ENCODE assay signal across 17 cellular contexts in the genomic region with DNA sequence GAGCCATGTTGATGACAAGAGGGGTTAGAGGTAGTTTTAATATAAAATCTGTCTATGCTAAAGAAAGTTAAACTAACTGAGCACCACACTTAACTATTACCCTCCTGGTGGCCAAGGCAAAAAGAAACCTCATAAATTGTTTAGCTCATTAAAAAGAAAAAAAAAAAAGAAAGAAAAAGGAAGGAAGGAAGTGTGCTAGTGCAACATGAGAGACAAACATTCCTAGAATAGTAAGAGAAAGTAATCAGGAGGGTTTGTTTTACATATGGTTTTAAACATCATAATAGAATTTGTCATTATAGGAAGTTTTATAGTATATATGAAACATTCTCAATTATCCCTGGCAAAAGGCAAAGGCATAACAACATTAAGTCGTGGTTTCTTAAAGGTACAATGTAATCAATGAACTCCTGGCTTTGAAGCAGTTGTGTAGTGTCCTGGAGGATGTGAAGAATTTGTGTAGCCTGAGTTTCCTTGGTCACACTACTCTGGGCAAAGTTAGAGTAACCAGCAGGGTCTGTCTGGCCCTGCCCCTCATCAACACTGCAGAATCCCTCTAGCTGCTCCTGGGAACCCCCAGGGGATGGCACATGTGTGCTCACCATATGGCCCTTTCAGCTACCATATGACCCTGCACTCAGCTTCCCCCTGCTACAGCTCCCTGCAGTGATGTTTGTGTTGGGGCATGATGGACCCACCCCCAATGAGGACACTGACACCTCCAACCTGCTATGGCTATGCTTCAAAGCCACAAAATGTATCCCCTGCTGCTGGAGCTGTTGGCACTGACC.
A peak's percentile ranks its signal among the peaks of the same experiment; 100 is the strongest.
DNase-seq lines count a peak whose midpoint lies in the region; ATAC-seq, FAIRE-seq and TF ChIP-seq lines count a peak whose summit lies in the region.
"Had no signal": no experiment of that assay in that cellular context is flagged by ENCODE, and none has a peak within 500 bp of the region (broad histone marks: within the 10 kb centered on the region; RNA-seq: fewer than 3 reads in every experiment).

No MANE protein-coding gene starts in this region.

- intact Hi-C loops in CD14-positive monocyte (cut with micrococcal nuclease) = loop anchor here in 1 of 2 donors (5.0 to 10.0 kb wide), 2 partner anchors 72 to 165 kb away; no protein-coding TSS in a partner anchor
- intact Hi-C loops in activated T-helper 2 cell treated with anti-CD3 and anti-CD28 coated beads, Interferon-gamma antibody, Interleukin-2, Interleukin-4, amounts not matched to agents 10 μg/mL and 5 μg/mL and 100 μg/mL, durations not matched to agents 14 hours and 24 hours and 36 hours (cut with micrococcal nuclease) = no loop called here

- no peak for TF ChIP-seq EP300 in gastroesophageal sphincter (IDR thresholded peaks at IDR 0.05)

- H3K27ac Mint-ChIP-seq in CD14-positive monocyte = peak overlapping the region; percentile 94 to 100 (median 98)
- H3K27ac Mint-ChIP-seq in activated T-helper 2 cell treated with anti-CD3 and anti-CD28 coated beads, Interferon-gamma antibody, Interleukin-2, Interleukin-4, amounts not matched to agents 10 μg/mL and 5 μg/mL and 100 μg/mL, durations not matched to agents 14 hours and 24 hours and 36 hours = peak overlapping the region; percentile 21
- peak overlapping the region in 7 of 10 donors; percentile 8 to 87 (median 64) for H3K27ac Mint-ChIP-seq in naive thymus-derived CD8-positive, alpha-beta T cell
- H3K27ac Mint-ChIP-seq: nephron had no signal

- peaks cover 0 to 4% (median 0%) of the 10 kb centered on the region in 3 donors for H3K9me3 ChIP-seq in gastroesophageal sphincter

- H3K9me3 Mint-ChIP-seq in CD14-positive monocyte = peaks cover 0 to 10% (median 4%) of the 10 kb centered on the region in 7 donors
- peaks cover 19% of the 10 kb centered on the region for H3K9me3 Mint-ChIP-seq in activated T-helper 2 cell treated with anti-CD3 and anti-CD28 coated beads, Interferon-gamma antibody, Interleukin-2, Interleukin-4, amounts not matched to agents 10 μg/mL and 5 μg/mL and 100 μg/mL, durations not matched to agents 14 hours and 24 hours and 36 hours
- peaks cover 0 to 23% (median 10%) of the 10 kb centered on the region in 9 donors for H3K9me3 Mint-ChIP-seq in naive thymus-derived CD8-positive, alpha-beta T cell

- peak overlapping the region in 1 of 2 donors; percentile 21 for H3K4me3 Mint-ChIP-seq in CD14-positive monocyte
- H3K4me3 Mint-ChIP-seq in activated T-helper 2 cell treated with anti-CD3 and anti-CD28 coated beads, Interferon-gamma antibody, Interleukin-2, Interleukin-4, amounts not matched to agents 10 μg/mL and 5 μg/mL and 100 μg/mL, durations not matched to agents 14 hours and 24 hours and 36 hours (ENCODE audit: low read depth) = no peak overlapping the region
- H3K4me3 Mint-ChIP-seq in naive thymus-derived CD8-positive, alpha-beta T cell = peak overlapping the region in 8 of 10 donors; percentile 9 to 61 (median 48)
- H3K4me3 Mint-ChIP-seq: nephron had no signal

- peaks cover 11 to 14% of the 10 kb centered on the region in 2 donors for H3K36me3 Mint-ChIP-seq in CD14-positive monocyte
- peaks cover 21% of the 10 kb centered on the region for H3K36me3 Mint-ChIP-seq in activated T-helper 2 cell treated with anti-CD3 and anti-CD28 coated beads, Interferon-gamma antibody, Interleukin-2, Interleukin-4, amounts not matched to agents 10 μg/mL and 5 μg/mL and 100 μg/mL, durations not matched to agents 14 hours and 24 hours and 36 hours (ENCODE audit: low read depth)
- H3K36me3 Mint-ChIP-seq in naive thymus-derived CD8-positive, alpha-beta T cell = peaks cover 0 to 8% (median 7%) of the 10 kb centered on the region in 3 donors

- no peak overlapping the region for H3K4me3 ChIP-seq in gastroesophageal sphincter
- H3K4me3 ChIP-seq: MG63 had no signal

- no peak for ATAC-seq in naive thymus-derived CD8-positive, alpha-beta T cell
- no peak for ATAC-seq in HG03108 (IDR thresholded peaks at IDR 0.05; ENCODE audit: unreplicated experiment)
- no peak for ATAC-seq in gastroesophageal sphincter
- ATAC-seq: PC-3 had no signal

- peaks cover 0 to 3% (median 0%) of the 10 kb centered on the region in 3 donors for H3K4me1 ChIP-seq in gastroesophageal sphincter

- H3K27me3 Mint-ChIP-seq in CD14-positive monocyte (ENCODE audit: low read depth in 3 of 3) = peaks cover 0 to 2% (median 0%) of the 10 kb centered on the region in 3 donors
- no peaks in the 10 kb centered on the region for H3K27me3 Mint-ChIP-seq in activated T-helper 2 cell treated with anti-CD3 and anti-CD28 coated beads, Interferon-gamma antibody, Interleukin-2, Interleukin-4, amounts not matched to agents 10 μg/mL and 5 μg/mL and 100 μg/mL, durations not matched to agents 14 hours and 24 hours and 36 hours (ENCODE audit: low read depth)
- no peaks in the 10 kb centered on the region for H3K27me3 Mint-ChIP-seq in naive thymus-derived CD8-positive, alpha-beta T cell
- H3K27me3 Mint-ChIP-seq: CD8-positive, alpha-beta memory T cell had no signal

- no peaks in the 10 kb centered on the region for H3K27me3 ChIP-seq in gastroesophageal sphincter
- H3K27me3 ChIP-seq: MG63 had no signal

- 68 to 80% methylated on average over 1 of the region's 1 CpG for WGBS in gastroesophageal sphincter (ENCODE audit: low coverage in 1 of 2), 2 donors

- no peaks in the 10 kb centered on the region for H3K36me3 ChIP-seq in gastroesophageal sphincter
- H3K36me3 ChIP-seq: MG63 had no signal

- no peak for TF ChIP-seq POLR2A in gastroesophageal sphincter (IDR thresholded peaks at IDR 0.05)

- no peak for TF ChIP-seq CTCF in CD14-positive monocyte (IDR thresholded peaks at IDR 0.05)
- TF ChIP-seq CTCF in gastroesophageal sphincter (IDR thresholded peaks at IDR 0.05) = no peak

- H3K27ac ChIP-seq in gastroesophageal sphincter = no peak overlapping the region

- FAIRE-seq in HTR-8/SVneo (lab: Jason Lieb, UNC) = peak; percentile 77

- DNase-seq in CD14-positive monocyte (ENCODE audit: low spot score) (no peak), HTR-8/SVneo (ENCODE audit: insufficient read length, low spot score) (no peak), DMS79 treated with DMSO at 0.1 percent for 48 hours (lab: John Stamatoyannopoulos, UW) (no peak), midbrain (lab: John Stamatoyannopoulos, UW) (no peak)
- no peak for DNase-seq in activated T-helper 2 cell treated with anti-CD3 and anti-CD28 coated beads, Interferon-gamma antibody, Interleukin-2, Interleukin-4, amounts not matched to agents 10 μg/mL and 5 μg/mL and 100 μg/mL, durations not matched to agents 14 hours and 24 hours and 36 hours (ENCODE audit: low spot score)
- no peak for DNase-seq in naive thymus-derived CD8-positive, alpha-beta T cell
- DNase-seq: activated CD4-positive, alpha-beta T cell treated with anti-CD3 and anti-CD28 coated beads for 4 hours; activated gamma-delta T cell; CD8-positive, alpha-beta memory T cell; MG63; PC-3; right cardiac atrium; stimulated activated naive CD4-positive, alpha-beta T cell treated with Interleukin-2 at 50 U/mL for 16 hours; SW 1271 had no signal

- POLR2A ChIA-PET in naive thymus-derived CD8-positive, alpha-beta T cell (lab: Charles Lee) = interaction anchor here (0.7 to 1.0 kb wide), 3 partner anchors 9 to 400 kb away, joined by 3 to 4 read pairs (median 3); no protein-coding TSS in a partner anchor

- H3K4me1 Mint-ChIP-seq in CD14-positive monocyte = peaks cover 64% of the 10 kb centered on the region
- peaks cover 41% of the 10 kb centered on the region for H3K4me1 Mint-ChIP-seq in activated T-helper 2 cell treated with anti-CD3 and anti-CD28 coated beads, Interferon-gamma antibody, Interleukin-2, Interleukin-4, amounts not matched to agents 10 μg/mL and 5 μg/mL and 100 μg/mL, durations not matched to agents 14 hours and 24 hours and 36 hours (ENCODE audit: low read depth)
- H3K4me1 Mint-ChIP-seq in naive thymus-derived CD8-positive, alpha-beta T cell = peaks cover 28 to 65% (median 49%) of the 10 kb centered on the region in 4 donors

Comparison
In these comparisons a context has a peak if more than half of its experiments do, and no peak if none do; other contexts are left out.
1. H3K27ac Mint-ChIP-seq: peak in every context shown above with its lines; median percentile 98 in CD14-positive monocyte; 64 in naive thymus-derived CD8-positive, alpha-beta T cell; 21 in activated T-helper 2 cell treated with anti-CD3 and anti-CD28 coated beads, Interferon-gamma antibody, Interleukin-2, Interleukin-4, amounts not matched to agents 10 μg/mL and 5 μg/mL and 100 μg/mL, durations not matched to agents 14 hours and 24 hours and 36 hours.